Comparison of ENCODE assay signal across 8 cellular contexts in genomic region chr15:76190767-76191538, GRCh38.
DNase-seq lines count a peak whose midpoint lies in the region; ATAC-seq and TF ChIP-seq lines count a peak whose summit lies in the region.

No MANE protein-coding gene starts in this region.

- H3K9me3 ChIP-seq in mucosa of descending colon, result no peaks in the 10 kb centered on the region

- H3K36me3 Mint-ChIP-seq in effector memory CD8-positive, alpha-beta T cell (ENCODE audit: insufficient read depth), result peaks cover 2% of the 10 kb centered on the region

- peaks cover 40 to 66% of the 10 kb centered on the region in 2 donors for H3K27me3 Mint-ChIP-seq in effector memory CD8-positive, alpha-beta T cell

- H3K4me3 ChIP-seq in mucosa of descending colon, result no peak overlapping the region

- DNase-seq in NOMO-1 (lab: John Stamatoyannopoulos, UW; ENCODE audit: unreplicated experiment in 2 of 2) (peak; percentile 57 to 68), mucosa of descending colon (peak; percentile 80 to 90 (median 89))
- DNase-seq in activated CD8-positive, alpha-beta memory T cell treated with anti-CD3 and anti-CD28 coated beads for 48 hours (ENCODE audit: low read depth in 2 of 3, low spot score in 2 of 3), result peak; percentile 47 to 59 (median 54)
- DNase-seq in effector memory CD8-positive, alpha-beta T cell, result peak; percentile 49 to 69 (median 55)
- DNase-seq in stimulated activated CD8-positive, alpha-beta memory T cell treated with anti-CD3 and anti-CD28 coated beads, Interleukin-2, amount 100 ng/mL, for 48 hours (ENCODE audit: low read depth in 2 of 2), result peak; percentile 73

- H3K27ac ChIP-seq in C4-2B, result peak overlapping the region; percentile 59

- peak; percentile 98 for TF ChIP-seq CTCF in C4-2B (conservative IDR thresholded peaks at IDR 0.05)
- TF ChIP-seq CTCF in mucosa of descending colon (IDR thresholded peaks at IDR 0.05), result peak; percentile 78

- H3K4me1 Mint-ChIP-seq in effector memory CD8-positive, alpha-beta T cell (ENCODE audit: low read depth in 2 of 2), result peaks cover 14 to 17% of the 10 kb centered on the region in 2 donors

- H3K36me3 ChIP-seq in mucosa of descending colon (ENCODE audit: low read depth), result no peaks in the 10 kb centered on the region

- H3K9me3 Mint-ChIP-seq in effector memory CD8-positive, alpha-beta T cell, result no peaks in the 10 kb centered on the region

- intact Hi-C loops in mucosa of descending colon (cut with DNase I, micrococcal nuclease), result no loop called here

- H3K4me3 Mint-ChIP-seq in effector memory CD8-positive, alpha-beta T cell, result peak overlapping the region; percentile 51 to 58

- peaks cover 9% of the 10 kb centered on the region for H3K4me1 ChIP-seq in mucosa of descending colon (ENCODE audit: low read depth)

- ATAC-seq in GM19351 (IDR thresholded peaks at IDR 0.05; ENCODE audit: unreplicated experiment) (peak; percentile 90), HG03469 (IDR thresholded peaks at IDR 0.05; ENCODE audit: unreplicated experiment) (peak; percentile 49), mucosa of descending colon (peak; percentile 92)
- ATAC-seq in effector memory CD8-positive, alpha-beta T cell (replicated peaks), result peak; percentile 94

- H3K27ac Mint-ChIP-seq in effector memory CD8-positive, alpha-beta T cell, result peak overlapping the region in 1 of 2 donors; percentile 10
